ENCODE assay signal across 19 cellular contexts in genomic region chr6:19181252-19181651, GRCh38.
"Had no signal": no experiment of that assay in that cellular context is flagged by ENCODE, and none has a peak within 500 bp of the region (broad histone marks: within the 10 kb centered on the region; RNA-seq: fewer than 3 reads in every experiment).

No MANE protein-coding gene starts in this region.

- H3K9me3 ChIP-seq: gastrocnemius medialis, psoas muscle, SK-N-SH had no signal

- H3K4me1 ChIP-seq: gastrocnemius medialis, left lung, psoas muscle had no signal

- H3K9me2 ChIP-seq: SK-N-SH had no signal

- ATAC-seq: activated CD8-positive, alpha-beta memory T cell treated with anti-CD3 and anti-CD28 coated beads, Interleukin-2, amount 10 ng/mL, durations not matched to agents 7 days and 5 days; activated naive CD4-positive, alpha-beta T cell treated with anti-CD3 and anti-CD28 coated beads, Interleukin-2, amount 50 U/mL, for 72 hours; effector memory CD8-positive, alpha-beta T cell; natural killer cell treated with Interleukin-12 subunit alpha and Interleukin-12 subunit beta and Interleukin-15 and Interleukin-18, amount 100 ng/mL, for 72 hours had no signal

- H3K4me2 ChIP-seq: SK-N-SH had no signal

- H3K27me3 ChIP-seq: gastrocnemius medialis, left lung, sigmoid colon, tibial nerve had no signal

- H3K9ac ChIP-seq: SK-N-SH had no signal

- DNase-seq: activated CD4-positive, alpha-beta T cell treated with anti-CD3 and anti-CD28 coated beads, Interleukin-2, amount 50 U/mL, for 48 hours; activated CD8-positive, alpha-beta memory T cell treated with anti-CD3 and anti-CD28 coated beads, Interleukin-2, amount 10 ng/mL, durations not matched to agents 7 days and 5 days; activated T-cell treated with anti-CD3 and anti-CD28 coated beads, Interleukin-2, amount 50 U/mL, for 24 hours; cerebellar nuclear complex; dermis blood vessel endothelial cell; effector memory CD8-positive, alpha-beta T cell; SHP77; SK-N-SH; stimulated activated CD4-positive, alpha-beta T cell treated with anti-CD3 and anti-CD28 coated beads, Interleukin-12 subunit alpha, Interleukin-12 subunit beta, amount 100 ng/mL, for 4 hours; stimulated activated CD4-positive, alpha-beta T cell treated with anti-CD3 and anti-CD28 coated beads, Interleukin-2, amount 100 ng/mL, for 24 hours; T-helper 1 cell had no signal

- H3K27ac ChIP-seq: epithelial cell of prostate, left lung, psoas muscle had no signal

- H3K36me3 ChIP-seq: gastrocnemius medialis, left lung, sigmoid colon, tibial nerve had no signal

- H3K4me3 ChIP-seq: gastrocnemius medialis, left lung, psoas muscle, sigmoid colon, tibial nerve had no signal
